Comparison of ENCODE assay signal across 34 cellular contexts in the genomic region with DNA sequence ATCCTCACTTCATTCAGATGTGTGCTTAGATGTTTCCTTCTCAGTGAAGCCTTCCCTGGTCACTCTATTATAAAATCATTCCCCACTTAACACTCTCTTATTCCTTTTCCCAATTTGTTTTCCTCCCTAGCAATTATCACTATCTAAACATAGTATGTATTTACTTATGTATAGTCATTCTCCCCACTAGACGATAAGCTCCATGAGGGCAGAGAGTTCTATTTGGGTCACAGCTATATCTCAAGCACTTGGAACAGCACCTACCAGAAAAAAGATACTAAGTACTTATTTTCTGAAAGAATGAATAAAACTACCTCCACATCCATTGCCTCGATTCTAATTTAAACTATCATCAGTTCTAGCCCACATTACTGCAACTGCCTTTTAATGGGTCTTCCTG.
"Had no signal": no experiment of that assay in that cellular context is flagged by ENCODE, and none has a peak within 500 bp of the region (broad histone marks: within the 10 kb centered on the region; RNA-seq: fewer than 3 reads in every experiment).

No MANE protein-coding gene starts in this region.

- H3K4me3 ChIP-seq: MG63 had no signal

- H3K27ac ChIP-seq: KMS-11 had no signal

- H3K36me3 ChIP-seq: MG63 had no signal

- DNase-seq: Karpas-422, Kasumi-1, MG63, MM.1S, MV-4-11, NCI-H1048, NCI-H1092, NCI-H1092 treated with DMSO at 0.1 percent for 48 hours, NCI-H1105, NCI-H1105 treated with DMSO at 0.1 percent for 48 hours, NCI-H1417, NCI-H1417 treated with DMSO at 0.1 percent for 48 hours, NCI-H1436, NCI-H146, NCI-H1694, NCI-H1694 treated with DMSO at 0.1 percent for 48 hours, NCI-H187, NCI-H187 treated with DMSO at 0.1 percent for 48 hours, NCI-H1930, NCI-H2029, NCI-H2029 treated with DMSO at 0.1 percent for 48 hours, NCI-H2081, NCI-H2081 treated with DMSO at 0.1 percent for 48 hours, NCI-H2107, NCI-H2171, NCI-H2171 treated with DMSO at 0.1 percent for 48 hours, NCI-H2227 treated with DMSO at 0.1 percent for 48 hours, NCI-H226, NCI-H345, NCI-H446, NCI-H446 treated with DMSO at 0.1 percent for 48 hours, NCI-H510A, NCI-H510A treated with DMSO at 0.1 percent for 48 hours had no signal

- H3K9me3 ChIP-seq: MG63 had no signal

- H3K27me3 ChIP-seq: MG63 had no signal

- H3K9ac ChIP-seq: KMS-11 had no signal

- H3K4me2 ChIP-seq: KMS-11 had no signal
